In genomic region chr3:99502871-99503270, GRCh38 we compare ENCODE assay signal across 17 cellular contexts.
A peak's percentile ranks its signal among the peaks of the same experiment; 100 is the strongest.
DNase-seq lines count a peak whose midpoint lies in the region; ATAC-seq and TF ChIP-seq lines count a peak whose summit lies in the region.
"Had no signal": no experiment of that assay in that cellular context is flagged by ENCODE, and none has a peak within 500 bp of the region (broad histone marks: within the 10 kb centered on the region; RNA-seq: fewer than 3 reads in every experiment).

No MANE protein-coding gene starts in this region.

- H3K4me3 ChIP-seq in adipocyte (ENCODE audit: low read length): no peak overlapping the region
- no peak overlapping the region for H3K4me3 ChIP-seq in fibroblast of pulmonary artery (replicated peaks; ENCODE audit: low read depth, low read length)
- no peak overlapping the region for H3K4me3 ChIP-seq in parathyroid adenoma (ENCODE audit: low read depth, low read length)
- H3K4me3 ChIP-seq in testis: no peak overlapping the region
- H3K4me3 ChIP-seq: neural progenitor cell had no signal

- peak overlapping the region; percentile 64 for H2AFZ ChIP-seq in parathyroid adenoma
- H2AFZ ChIP-seq: neural progenitor cell had no signal

- H3K9me3 ChIP-seq in adipocyte (ENCODE audit: control insufficient read depth, low read length) (no peaks in the 10 kb centered on the region), parathyroid adenoma (ENCODE audit: control insufficient read depth, low read length) (no peaks in the 10 kb centered on the region), testis (no peaks in the 10 kb centered on the region)
- H3K9me3 ChIP-seq: Caco-2 had no signal

- intact Hi-C loops in testis (cut with DNase I; ENCODE audit: low total_unique reads): no loop called here

- no peaks in the 10 kb centered on the region for H3K36me3 ChIP-seq in adipocyte (ENCODE audit: control insufficient read depth, insufficient read depth, low read length, severe bottlenecking)
- no peaks in the 10 kb centered on the region for H3K36me3 ChIP-seq in parathyroid adenoma (ENCODE audit: control insufficient read depth, insufficient read depth, low read length)
- no peaks in the 10 kb centered on the region for H3K36me3 ChIP-seq in testis (ENCODE audit: low read depth, missing control alignments)
- H3K36me3 ChIP-seq: neural progenitor cell had no signal

- no peak for TF ChIP-seq CTCF in fibroblast of pulmonary artery (IDR thresholded peaks at IDR 0.05; ENCODE audit: low read length, missing control alignments)
- TF ChIP-seq CTCF in parathyroid adenoma (IDR thresholded peaks at IDR 0.05): no peak
- TF ChIP-seq CTCF in testis (IDR thresholded peaks at IDR 0.05): no peak

- DNase-seq in HCEC 1CT: peak; percentile 23
- no peak for DNase-seq in adipocyte (ENCODE audit: low read depth)
- peak; percentile 43 for DNase-seq in fibroblast of pulmonary artery (ENCODE audit: low read depth)
- DNase-seq in NCI-H1930 (lab: John Stamatoyannopoulos, UW): no peak
- no peak for DNase-seq in testis
- DNase-seq: activated CD4-positive, alpha-beta T cell treated with anti-CD3 and anti-CD28 coated beads for 1 hour; activated effector memory CD4-positive, alpha-beta T cell treated with Interleukin-2 at 50 U/mL for 16 hours; Caco-2; immature natural killer cell; MV-4-11; NCI-H2029 treated with DMSO at 0.1 percent for 48 hours; NCI-H510A; T-helper 9 cell had no signal

- no peaks in the 10 kb centered on the region for H3K79me2 ChIP-seq in parathyroid adenoma

- peak overlapping the region; percentile 68 for H3K9ac ChIP-seq in adipocyte (ENCODE audit: low read length)
- no peak overlapping the region for H3K9ac ChIP-seq in parathyroid adenoma
- H3K9ac ChIP-seq: neural progenitor cell had no signal

- H3K4me2 ChIP-seq in parathyroid adenoma (ENCODE audit: low read length): no peak overlapping the region
- H3K4me2 ChIP-seq: neural progenitor cell had no signal

- ATAC-seq in HG02885 (IDR thresholded peaks at IDR 0.05; ENCODE audit: poor library complexity, unreplicated experiment) (no peak), GM18517 (IDR thresholded peaks at IDR 0.05; ENCODE audit: unreplicated experiment) (no peak)

- H3K4me1 ChIP-seq in adipocyte (ENCODE audit: control insufficient read depth, insufficient read depth, low read length) (peaks cover 54% of the 10 kb centered on the region), parathyroid adenoma (peaks cover 15% of the 10 kb centered on the region), testis (peaks cover 19% of the 10 kb centered on the region)
- H3K4me1 ChIP-seq: Caco-2, neural progenitor cell had no signal

- TF ChIP-seq POLR2A in testis (IDR thresholded peaks at IDR 0.05): no peak

- H3K27ac ChIP-seq in parathyroid adenoma (peak overlapping the region; percentile 15), testis (peak overlapping the region in 1 of 2 donors; percentile 22)
- H3K27ac ChIP-seq: neural progenitor cell had no signal

- WGBS in testis, 2 donors: 41 to 61% methylated on average over 1 of the region's 1 CpG

- H3K27me3 ChIP-seq in adipocyte (replicated peaks; ENCODE audit: control insufficient read depth, insufficient read depth, low read length) (no peaks in the 10 kb centered on the region), parathyroid adenoma (ENCODE audit: control insufficient read depth, insufficient read depth, low read length) (no peaks in the 10 kb centered on the region), testis (no peaks in the 10 kb centered on the region)
- H3K27me3 ChIP-seq: neural progenitor cell had no signal

Comparison
In these comparisons a context has a peak if more than half of its experiments do, and no peak if none do; other contexts are left out.
1. DNase-seq: peak in HCEC 1CT (single experiment) and fibroblast of pulmonary artery (single experiment); none in adipocyte (single experiment), NCI-H1930 (0 of 2) and testis (single experiment).